In genomic region chr6:107847844-107848802, GRCh38 we compare ENCODE assay signal across 1 cellular context.
A peak's percentile ranks its signal among the peaks of the same experiment; 100 is the strongest.
TF ChIP-seq lines count a peak whose summit lies in the region.

No MANE protein-coding gene starts in this region.

TF ChIP-seq in HEK293, 187 proteins besides CTCF, POLR2A, EP300 and RAD21 (continued from another document and continues in another):
- no peak for TF ChIP-seq ZNF280C (tag by site-specific recombination; IDR thresholded peaks at IDR 0.05)
- TF ChIP-seq, protein P1, sequence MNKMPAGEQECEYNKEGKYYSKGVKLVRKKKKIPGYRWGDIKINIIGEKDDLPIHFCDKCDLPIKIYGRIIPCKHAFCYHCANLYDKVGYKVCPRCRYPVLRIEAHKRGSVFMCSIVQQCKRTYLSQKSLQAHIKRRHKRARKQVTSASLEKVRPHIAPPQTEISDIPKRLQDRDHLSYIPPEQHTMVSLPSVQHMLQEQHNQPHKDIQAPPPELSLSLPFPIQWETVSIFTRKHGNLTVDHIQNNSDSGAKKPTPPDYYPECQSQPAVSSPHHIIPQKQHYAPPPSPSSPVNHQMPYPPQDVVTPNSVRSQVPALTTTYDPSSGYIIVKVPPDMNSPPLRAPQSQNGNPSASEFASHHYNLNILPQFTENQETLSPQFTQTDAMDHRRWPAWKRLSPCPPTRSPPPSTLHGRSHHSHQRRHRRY (tag by site-specific recombination; IDR thresholded peaks at IDR 0.05), result no peak
- no peak for TF ChIP-seq PRDM2 (tag by site-specific recombination; IDR thresholded peaks at IDR 0.05; ENCODE audit: borderline replicate concordance)
- TF ChIP-seq, protein P2, sequence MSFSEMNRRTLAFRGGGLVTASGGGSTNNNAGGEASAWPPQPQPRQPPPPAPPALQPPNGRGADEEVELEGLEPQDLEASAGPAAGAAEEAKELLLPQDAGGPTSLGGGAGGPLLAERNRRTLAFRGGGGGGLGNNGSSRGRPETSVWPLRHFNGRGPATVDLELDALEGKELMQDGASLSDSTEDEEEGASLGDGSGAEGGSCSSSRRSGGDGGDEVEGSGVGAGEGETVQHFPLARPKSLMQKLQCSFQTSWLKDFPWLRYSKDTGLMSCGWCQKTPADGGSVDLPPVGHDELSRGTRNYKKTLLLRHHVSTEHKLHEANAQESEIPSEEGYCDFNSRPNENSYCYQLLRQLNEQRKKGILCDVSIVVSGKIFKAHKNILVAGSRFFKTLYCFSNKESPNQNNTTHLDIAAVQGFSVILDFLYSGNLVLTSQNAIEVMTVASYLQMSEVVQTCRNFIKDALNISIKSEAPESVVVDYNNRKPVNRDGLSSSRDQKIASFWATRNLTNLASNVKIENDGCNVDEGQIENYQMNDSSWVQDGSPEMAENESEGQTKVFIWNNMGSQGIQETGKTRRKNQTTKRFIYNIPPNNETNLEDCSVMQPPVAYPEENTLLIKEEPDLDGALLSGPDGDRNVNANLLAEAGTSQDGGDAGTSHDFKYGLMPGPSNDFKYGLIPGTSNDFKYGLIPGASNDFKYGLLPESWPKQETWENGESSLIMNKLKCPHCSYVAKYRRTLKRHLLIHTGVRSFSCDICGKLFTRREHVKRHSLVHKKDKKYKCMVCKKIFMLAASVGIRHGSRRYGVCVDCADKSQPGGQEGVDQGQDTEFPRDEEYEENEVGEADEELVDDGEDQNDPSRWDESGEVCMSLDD (tag by site-specific recombination; IDR thresholded peaks at IDR 0.05), result no peak
- peak; percentile 66; the same call in 1 of the 2 replicates for TF ChIP-seq TRIM28 (IDR thresholded peaks at IDR 0.05; ENCODE audit: borderline replicate concordance, low read length)
- no peak for TF ChIP-seq ZBTB49 (tag by site-specific recombination; IDR thresholded peaks at IDR 0.05; ENCODE audit: low read depth)
- no peak for TF ChIP-seq ZNF391 (tag by site-specific recombination; IDR thresholded peaks at IDR 0.05; ENCODE audit: borderline replicate concordance, low read depth)
- no peak for TF ChIP-seq ZFP41 (tag by site-specific recombination; IDR thresholded peaks at IDR 0.05; ENCODE audit: borderline replicate concordance)
- TF ChIP-seq ZNF529 (tag by site-specific recombination; IDR thresholded peaks at IDR 0.05; ENCODE audit: insufficient replicate concordance), result no peak
- TF ChIP-seq ZNF311 (tag by site-specific recombination; IDR thresholded peaks at IDR 0.05; ENCODE audit: borderline replicate concordance), result no peak
- peak; percentile 86 for TF ChIP-seq ZNF501 (tag by site-specific recombination; IDR thresholded peaks at IDR 0.05)
- TF ChIP-seq, protein P3, sequence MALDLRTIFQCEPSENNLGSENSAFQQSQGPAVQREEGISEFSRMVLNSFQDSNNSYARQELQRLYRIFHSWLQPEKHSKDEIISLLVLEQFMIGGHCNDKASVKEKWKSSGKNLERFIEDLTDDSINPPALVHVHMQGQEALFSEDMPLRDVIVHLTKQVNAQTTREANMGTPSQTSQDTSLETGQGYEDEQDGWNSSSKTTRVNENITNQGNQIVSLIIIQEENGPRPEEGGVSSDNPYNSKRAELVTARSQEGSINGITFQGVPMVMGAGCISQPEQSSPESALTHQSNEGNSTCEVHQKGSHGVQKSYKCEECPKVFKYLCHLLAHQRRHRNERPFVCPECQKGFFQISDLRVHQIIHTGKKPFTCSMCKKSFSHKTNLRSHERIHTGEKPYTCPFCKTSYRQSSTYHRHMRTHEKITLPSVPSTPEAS (tag by site-specific recombination; IDR thresholded peaks at IDR 0.05), result no peak
- no peak for TF ChIP-seq ZNF830 (tag by site-specific recombination; IDR thresholded peaks at IDR 0.05; ENCODE audit: low read depth)
- peak; percentile 81; the same call in 1 of the 2 replicates for TF ChIP-seq ZFP37 (tag by site-specific recombination; IDR thresholded peaks at IDR 0.05)
- TF ChIP-seq IKZF3 (tag by site-specific recombination; IDR thresholded peaks at IDR 0.05), result peak; percentile 96
- TF ChIP-seq GLIS2 (tag by site-specific recombination; IDR thresholded peaks at IDR 0.05), result peak; percentile 73
- no peak for TF ChIP-seq ZNF274 (IDR thresholded peaks at IDR 0.05; ENCODE audit: low read length)
- no peak for TF ChIP-seq ZNF274 (tag by site-specific recombination; IDR thresholded peaks at IDR 0.05; ENCODE audit: borderline replicate concordance)
- TF ChIP-seq ZSCAN5A (tag by site-specific recombination; IDR thresholded peaks at IDR 0.05), result no peak
- no peak for TF ChIP-seq RBAK (tag by site-specific recombination; IDR thresholded peaks at IDR 0.05)
- TF ChIP-seq FEZF1 (tag by site-specific recombination; IDR thresholded peaks at IDR 0.05), result no peak
- TF ChIP-seq SETDB1 (IDR thresholded peaks at IDR 0.05; ENCODE audit: insufficient read length, low read length), result peak; percentile 14
- TF ChIP-seq KLF16 (tag by site-specific recombination; IDR thresholded peaks at IDR 0.05), result peak; percentile 37; the same call in 1 of the 2 replicates
- TF ChIP-seq ZNF114 (tag by site-specific recombination; IDR thresholded peaks at IDR 0.05), result no peak
- TF ChIP-seq, protein P4, sequence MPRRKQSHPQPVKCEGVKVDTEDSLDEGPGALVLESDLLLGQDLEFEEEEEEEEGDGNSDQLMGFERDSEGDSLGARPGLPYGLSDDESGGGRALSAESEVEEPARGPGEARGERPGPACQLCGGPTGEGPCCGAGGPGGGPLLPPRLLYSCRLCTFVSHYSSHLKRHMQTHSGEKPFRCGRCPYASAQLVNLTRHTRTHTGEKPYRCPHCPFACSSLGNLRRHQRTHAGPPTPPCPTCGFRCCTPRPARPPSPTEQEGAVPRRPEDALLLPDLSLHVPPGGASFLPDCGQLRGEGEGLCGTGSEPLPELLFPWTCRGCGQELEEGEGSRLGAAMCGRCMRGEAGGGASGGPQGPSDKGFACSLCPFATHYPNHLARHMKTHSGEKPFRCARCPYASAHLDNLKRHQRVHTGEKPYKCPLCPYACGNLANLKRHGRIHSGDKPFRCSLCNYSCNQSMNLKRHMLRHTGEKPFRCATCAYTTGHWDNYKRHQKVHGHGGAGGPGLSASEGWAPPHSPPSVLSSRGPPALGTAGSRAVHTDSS (tag by site-specific recombination; IDR thresholded peaks at IDR 0.05), result no peak
- TF ChIP-seq ZNF19 (tag by site-specific recombination; IDR thresholded peaks at IDR 0.05; ENCODE audit: low read depth), result no peak
- TF ChIP-seq HOXA7 (CRISPR knock-in tag; IDR thresholded peaks at IDR 0.05; ENCODE audit: borderline replicate concordance), result no peak
- no peak for TF ChIP-seq WT1 (tag by site-specific recombination; IDR thresholded peaks at IDR 0.05)
- peak; percentile 83 for TF ChIP-seq ZSCAN30 (tag by site-specific recombination; IDR thresholded peaks at IDR 0.05)
- TF ChIP-seq ZNF169 (tag by site-specific recombination; IDR thresholded peaks at IDR 0.05), result no peak
- TF ChIP-seq BCL11B (tag by site-specific recombination; IDR thresholded peaks at IDR 0.05; ENCODE audit: low read depth), result no peak
- no peak for TF ChIP-seq ZNF266 (tag by site-specific recombination; IDR thresholded peaks at IDR 0.05; ENCODE audit: low read depth)
- peak; percentile 84 for TF ChIP-seq ZBTB17 (tag by site-specific recombination; IDR thresholded peaks at IDR 0.05)
- TF ChIP-seq ZNF354C (tag by site-specific recombination; IDR thresholded peaks at IDR 0.05; ENCODE audit: borderline replicate concordance, low read depth), result no peak
- no peak for TF ChIP-seq ZNF416 (tag by site-specific recombination; IDR thresholded peaks at IDR 0.05)
- no peak for TF ChIP-seq ZNF843 (tag by site-specific recombination; IDR thresholded peaks at IDR 0.05)
- no peak for TF ChIP-seq ZNF747 (tag by site-specific recombination; IDR thresholded peaks at IDR 0.05)
- TF ChIP-seq PRDM6 (tag by site-specific recombination; IDR thresholded peaks at IDR 0.05), result no peak
- no peak for TF ChIP-seq ZNF221 (tag by site-specific recombination; IDR thresholded peaks at IDR 0.05; ENCODE audit: borderline replicate concordance)
- TF ChIP-seq ZNF626 (tag by site-specific recombination; IDR thresholded peaks at IDR 0.05), result no peak
- no peak; the same call in none of the 2 replicates for TF ChIP-seq ZBTB48 (tag by site-specific recombination; IDR thresholded peaks at IDR 0.05)
- TF ChIP-seq ZNF660 (tag by site-specific recombination; IDR thresholded peaks at IDR 0.05), result peak; percentile 79
- TF ChIP-seq YY2 (tag by site-specific recombination; IDR thresholded peaks at IDR 0.05), result no peak
